8 cellular contexts compared by ENCODE assay signal in genomic region chr6:109381747-109382575, GRCh38.
DNase-seq lines count a peak whose midpoint lies in the region; ATAC-seq lines count a peak whose summit lies in the region.

Gene CD164, minus strand, starts transcription at chr6:109382467. Its CDS starts 89 bp downstream, at chr6:109382378.

- H3K27ac ChIP-seq in epithelial cell of prostate (peak within 1 kb of the TSS; percentile 98), mucosa of rectum (ENCODE audit: low read depth in 2 of 2, low read length in 2 of 2) (peak within 1 kb of the TSS; percentile 100)

- H3K27me3 ChIP-seq in mucosa of rectum (ENCODE audit: control insufficient read depth in 2 of 2, insufficient read depth in 2 of 2, low read length in 2 of 2) = no peaks in the 10 kb centered on the region

- DNase-seq in DMS 273 treated with DMSO at 0.1 percent for 48 hours (lab: John Stamatoyannopoulos, UW) (peak; percentile 91), HuH-7.5 (ENCODE audit: low spot score) (peak; percentile 91), OCI-M1 (lab: John Stamatoyannopoulos, UW) (peak; percentile 99), activated T-cell treated with anti-CD3 and anti-CD28 coated beads for 4 hours (peak; percentile 94), epithelial cell of prostate (ENCODE audit: low read depth, low spot score) (no peak)
- peak; percentile 87 for DNase-seq in stimulated activated CD8-positive, alpha-beta memory T cell treated with anti-CD3 and anti-CD28 coated beads, Interleukin-4, amount 100 ng/mL, for 4 hours (ENCODE audit: low read depth in 2 of 2, low spot score in 1 of 2)

- ATAC-seq in GM21526 (IDR thresholded peaks at IDR 0.05; ENCODE audit: low FRiP score, unreplicated experiment) = peak; percentile 40

- peaks cover 19 to 25% of the 10 kb centered on the region in 2 donors for H3K4me1 ChIP-seq in mucosa of rectum (ENCODE audit: control insufficient read depth in 2 of 2, insufficient read depth in 2 of 2, low read length in 2 of 2)

- H3K4me3 ChIP-seq in mucosa of rectum (ENCODE audit: low read length in 2 of 2) = peak within 1 kb of the TSS; percentile 85 to 98

- peak within 1 kb of the TSS; percentile 100 for H3K9ac ChIP-seq in mucosa of rectum (ENCODE audit: low read depth in 1 of 2, low read length in 2 of 2)

- H3K9me3 ChIP-seq in mucosa of rectum (ENCODE audit: control insufficient read depth in 2 of 2, low read length in 2 of 2) = no peaks in the 10 kb centered on the region

- peaks cover 14 to 19% of the 10 kb centered on the region in 2 donors for H3K36me3 ChIP-seq in mucosa of rectum (ENCODE audit: control insufficient read depth in 2 of 2, insufficient read depth in 2 of 2, low read length in 2 of 2)
